ENCODE assay signal across 2 cellular contexts in the genomic region with DNA sequence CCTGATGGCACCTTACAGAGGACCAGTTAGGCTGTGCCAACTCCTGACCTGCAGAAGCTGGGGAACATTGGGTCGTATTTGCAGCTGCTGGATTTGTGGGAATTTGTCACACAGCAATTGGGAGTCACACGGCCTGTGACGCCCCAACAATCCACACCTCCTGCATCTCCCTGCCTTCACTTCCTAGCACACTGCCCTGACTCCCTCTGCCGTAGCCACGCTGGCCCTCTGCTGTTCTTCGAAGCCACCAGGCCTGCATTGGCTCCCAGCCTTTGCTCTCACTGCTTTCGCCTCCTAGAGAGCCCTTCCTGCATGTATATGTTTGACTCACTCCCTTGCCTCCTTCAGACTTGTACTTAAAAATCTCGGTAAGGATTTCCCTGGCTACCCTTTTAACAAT. TPM values are rescaled to one million over a fixed set of nuclear protein-coding genes. Genes with fewer than 3 reads are reported as not detected.
"Had no signal": no experiment of that assay in that cellular context is flagged by ENCODE, and none has a peak within 500 bp of the region (broad histone marks: within the 10 kb centered on the region; RNA-seq: fewer than 3 reads in every experiment).

No MANE protein-coding gene starts in this region.

RNA-seq across cellular contexts. Expression of a gene that starts 22.2 kb away (rescaled TPM):
- total RNA-seq: activated CD4-positive, alpha-beta T cell treated with anti-CD3 and anti-CD28 coated beads for 36 hours; bronchial epithelial cell had no signal
